In genomic region chr4:8860096-8860891, GRCh38 we compare ENCODE assay signal across 21 cellular contexts. TPM values are rescaled to one million over a fixed set of nuclear protein-coding genes. Genes with fewer than 3 reads are reported as not detected.
DNase-seq lines count a peak whose midpoint lies in the region; ATAC-seq, FAIRE-seq and TF ChIP-seq lines count a peak whose summit lies in the region.
"Had no signal": no experiment of that assay in that cellular context is flagged by ENCODE, and none has a peak within 500 bp of the region (broad histone marks: within the 10 kb centered on the region; RNA-seq: fewer than 3 reads in every experiment).

No MANE protein-coding gene starts in this region.

- no peak for TF ChIP-seq POLR2A in H1 (IDR thresholded peaks at IDR 0.05; ENCODE audit: control extremely low read depth in 1 of 2, low read depth in 2 of 2, low read length in 2 of 2)

- no peak overlapping the region for H3K56ac ChIP-seq in H1 (replicated peaks; ENCODE audit: insufficient read length, low read depth, low read length)

- no peak overlapping the region; the same call in 1 of the 2 replicates for H3K27ac ChIP-seq in H1 (ENCODE audit: low read depth, low read length)
- H3K27ac ChIP-seq: adrenal gland, neutrophil, stomach had no signal

- CTCF ChIA-PET in H1 (lab: Charles Lee; ENCODE audit: partially characterized antibody), result interaction anchor here (0.8 to 2.4 kb wide), 3 partner anchors 25 to 57 kb away, joined by 3 to 7 read pairs (median 4); no protein-coding TSS in a partner anchor

- no peaks in the 10 kb centered on the region for H3K79me2 ChIP-seq in H1 (ENCODE audit: control insufficient read depth in 1 of 2, insufficient read depth in 2 of 2, low read length in 2 of 2)

- H3K27me3 Mint-ChIP-seq in stimulated activated naive CD8-positive, alpha-beta T cell treated with anti-CD3 and anti-CD28 coated beads, Interleukin-15, Interleukin-2, amounts not matched to agents 100 ng/mL and 50 ng/mL, for 24 hours, result peaks cover 75% of the 10 kb centered on the region
- peaks cover 99% of the 10 kb centered on the region for H3K27me3 Mint-ChIP-seq in stimulated activated naive CD8-positive, alpha-beta T cell treated with anti-CD3 and anti-CD28 coated beads, Interleukin-15, amount 100 ng/mL, for 72 hours

- peak overlapping the region; percentile 60 for H3K18ac ChIP-seq in H1 (ENCODE audit: extremely low read depth, low read length)

- H3K4ac ChIP-seq in H1 (replicated peaks; ENCODE audit: insufficient read length, low read depth, low read length), result no peak overlapping the region

- H3K4me1 Mint-ChIP-seq in stimulated activated naive CD8-positive, alpha-beta T cell treated with anti-CD3 and anti-CD28 coated beads, Interleukin-15, Interleukin-2, amounts not matched to agents 100 ng/mL and 50 ng/mL, for 24 hours (ENCODE audit: low read depth), result peaks cover 6% of the 10 kb centered on the region
- H3K4me1 Mint-ChIP-seq in stimulated activated naive CD8-positive, alpha-beta T cell treated with anti-CD3 and anti-CD28 coated beads, Interleukin-15, amount 100 ng/mL, for 72 hours, result peaks cover 30% of the 10 kb centered on the region
- H3K4me1 Mint-ChIP-seq: activated T-helper 17 cell treated with anti-CD3 and anti-CD28 coated beads, Interleukin-2, amount 50 U/mL, for 72 hours had no signal

- TF ChIP-seq RAD21 in H1 (IDR thresholded peaks at IDR 0.05 in 1 of 2, conservative IDR thresholded peaks at IDR 0.05 in 1 of 2; ENCODE audit: low read depth in 2 of 2, low read length in 2 of 2), result no peak

- no peak overlapping the region for H2BK20ac ChIP-seq in H1 (ENCODE audit: low read length)

- H3K9me3 ChIP-seq in H1 (ENCODE audit: insufficient read depth in 2 of 2, low read depth in 1 of 2, low read length in 1 of 2), result no peaks in the 10 kb centered on the region; a peak in 1 of 4 replicates
- H3K9me3 ChIP-seq in mucosa of descending colon, result no peaks in the 10 kb centered on the region
- H3K9me3 ChIP-seq: adrenal gland, neutrophil, stomach had no signal

- H3K23me2 ChIP-seq in H1 (ENCODE audit: low read depth, low read length), result no peaks in the 10 kb centered on the region; the same call in 1 of the 2 replicates

- H3K14ac ChIP-seq in H1 (ENCODE audit: insufficient read length), result no peak overlapping the region

- no peak for ATAC-seq in stimulated activated naive CD8-positive, alpha-beta T cell treated with anti-CD3 and anti-CD28 coated beads, Interleukin-15, amount 100 ng/mL, for 72 hours
- peak; percentile 10 for ATAC-seq in mucosa of descending colon
- ATAC-seq in HG02938 (IDR thresholded peaks at IDR 0.05; ENCODE audit: unreplicated experiment), result no peak
- ATAC-seq: activated T-helper 17 cell treated with anti-CD3 and anti-CD28 coated beads, Interleukin-2, amount 50 U/mL, for 72 hours had no signal

- H2BK120ac ChIP-seq in H1 (replicated peaks; ENCODE audit: low read depth, low read length), result no peak overlapping the region

- H2BK5ac ChIP-seq in H1 (ENCODE audit: low read depth, low read length), result no peak overlapping the region

- peak overlapping the region in 3 of 4 experiments; percentile 32 to 52 (median 33); a peak in 5 of 8 replicates for H3K4me3 ChIP-seq in H1 (ENCODE audit: extremely low read depth in 1 of 4, insufficient read depth in 2 of 4, low read depth in 3 of 4, low read length in 4 of 4)
- no peak overlapping the region for H3K4me3 ChIP-seq in mucosa of descending colon
- H3K4me3 ChIP-seq: adrenal gland had no signal

- no peak overlapping the region for H3K9ac ChIP-seq in H1 (replicated peaks in 1 of 4; ENCODE audit: extremely low read depth in 1 of 4, low read depth in 3 of 4, low read length in 3 of 4)

- POLR2A ChIA-PET in H1 (lab: Charles Lee; ENCODE audit: partially characterized antibody), result no interaction called here

- peak overlapping the region; percentile 29; the same call in 1 of the 2 replicates for H2BK15ac ChIP-seq in H1 (ENCODE audit: low read length)

- no peak for FAIRE-seq in H1 (lab: Jason Lieb, UNC)
- FAIRE-seq: keratinocyte had no signal

- H4K20me1 ChIP-seq in H1 (replicated peaks in 1 of 2; ENCODE audit: control insufficient read depth in 1 of 2, insufficient read depth in 2 of 2, low read length in 2 of 2), result peaks cover 35 to 45% of the 10 kb centered on the region in 2 experiments

- H3K79me1 ChIP-seq in H1 (ENCODE audit: low read depth, low read length), result no peaks in the 10 kb centered on the region

- H3K36me3 Mint-ChIP-seq in stimulated activated naive CD8-positive, alpha-beta T cell treated with anti-CD3 and anti-CD28 coated beads, Interleukin-15, Interleukin-2, amounts not matched to agents 100 ng/mL and 50 ng/mL, for 24 hours (ENCODE audit: low read depth), result no peaks in the 10 kb centered on the region

- no peak for TF ChIP-seq EP300 in H1 (IDR thresholded peaks at IDR 0.05; ENCODE audit: borderline replicate concordance in 1 of 2, low read depth in 2 of 2, low read length in 2 of 2)

- intact Hi-C loops in mucosa of descending colon (cut with DNase I, micrococcal nuclease), result no loop called here

- H3K4me1 ChIP-seq in H1 (replicated peaks in 1 of 4; ENCODE audit: control insufficient read depth in 3 of 4, insufficient read depth in 4 of 4, low read length in 3 of 4) (peaks cover 3 to 40% (median 28%) of the 10 kb centered on the region in 4 experiments), mucosa of descending colon (ENCODE audit: low read depth) (no peaks in the 10 kb centered on the region)

- 5% methylated on average over 47 of the region's 70 CpGs; no CpG with 5 or more reads in 1 of the 2 experiments for WGBS in H1 (ENCODE audit: extremely low coverage in 1 of 2, insufficient coverage in 1 of 2, insufficient read length in 1 of 2, insufficient replicate concordance in 2 of 2, low coverage in 1 of 2, low lambda C conversion rate in 2 of 2, missing lambda C conversion rate in 1 of 2), 2 experiments

- peaks cover 98 to 99% (median 99%) of the 10 kb centered on the region in 4 experiments for H3K27me3 ChIP-seq in H1 (replicated peaks in 1 of 4; ENCODE audit: control insufficient read depth in 3 of 4, extremely low read depth in 1 of 4, insufficient read depth in 3 of 4, low read length in 3 of 4)

- H3K23ac ChIP-seq in H1 (ENCODE audit: insufficient read length), result no peak overlapping the region

- H2AFZ ChIP-seq in H1 (ENCODE audit: low read length), result no peak overlapping the region

- DNase-seq in stimulated activated naive CD8-positive, alpha-beta T cell treated with anti-CD3 and anti-CD28 coated beads, Interleukin-15, amount 100 ng/mL, for 72 hours, result no peak
- DNase-seq in H1 (ENCODE audit: low read depth in 1 of 2, low spot score in 2 of 2) (peak in 1 of 2 experiments; percentile 83), mucosa of descending colon (peak in 1 of 3 donors; percentile 30), anterior cingulate cortex (lab: John Stamatoyannopoulos, UW) (no peak), cerebellum (ENCODE audit: low spot score) (no peak)
- DNase-seq: activated B cell treated with CpG ODN at 0.5 μM for 24 hours; adrenal gland; central memory CD4-positive, alpha-beta T cell; EL; Karpas-422; NCI-H1092 treated with DMSO at 0.1 percent for 48 hours; NCI-H2081 treated with DMSO at 0.1 percent for 48 hours; SIG-M5; stomach had no signal

- no peak overlapping the region for H4K91ac ChIP-seq in H1 (replicated peaks; ENCODE audit: insufficient read length, low read length)

- peak overlapping the region; percentile 23 for H3K4me3 Mint-ChIP-seq in stimulated activated naive CD8-positive, alpha-beta T cell treated with anti-CD3 and anti-CD28 coated beads, Interleukin-15, Interleukin-2, amounts not matched to agents 100 ng/mL and 50 ng/mL, for 24 hours
- peak overlapping the region in 1 of 2 donors; percentile 44 for H3K4me3 Mint-ChIP-seq in stimulated activated naive CD8-positive, alpha-beta T cell treated with anti-CD3 and anti-CD28 coated beads, Interleukin-15, amount 100 ng/mL, for 72 hours
- H3K4me3 Mint-ChIP-seq: activated B cell treated with CpG ODN at 0.5 μM for 24 hours; activated T-helper 17 cell treated with anti-CD3 and anti-CD28 coated beads, Interleukin-2, amount 50 U/mL, for 72 hours had no signal

- H3K9me3 Mint-ChIP-seq in stimulated activated naive CD8-positive, alpha-beta T cell treated with anti-CD3 and anti-CD28 coated beads, Interleukin-15, Interleukin-2, amounts not matched to agents 100 ng/mL and 50 ng/mL, for 24 hours, result no peaks in the 10 kb centered on the region
- no peaks in the 10 kb centered on the region for H3K9me3 Mint-ChIP-seq in stimulated activated naive CD8-positive, alpha-beta T cell treated with anti-CD3 and anti-CD28 coated beads, Interleukin-15, amount 100 ng/mL, for 72 hours
- H3K9me3 Mint-ChIP-seq: activated B cell treated with CpG ODN at 0.5 μM for 24 hours; activated T-helper 17 cell treated with anti-CD3 and anti-CD28 coated beads, Interleukin-2, amount 50 U/mL, for 72 hours had no signal

- H3K27ac Mint-ChIP-seq in stimulated activated naive CD8-positive, alpha-beta T cell treated with anti-CD3 and anti-CD28 coated beads, Interleukin-15, Interleukin-2, amounts not matched to agents 100 ng/mL and 50 ng/mL, for 24 hours, result no peak overlapping the region
- no peak overlapping the region for H3K27ac Mint-ChIP-seq in stimulated activated naive CD8-positive, alpha-beta T cell treated with anti-CD3 and anti-CD28 coated beads, Interleukin-15, amount 100 ng/mL, for 72 hours
- H3K27ac Mint-ChIP-seq: activated B cell treated with CpG ODN at 0.5 μM for 24 hours; activated T-helper 17 cell treated with anti-CD3 and anti-CD28 coated beads, Interleukin-2, amount 50 U/mL, for 72 hours had no signal

- peak overlapping the region; percentile 55 to 68 for H3K4me2 ChIP-seq in H1 (ENCODE audit: insufficient read depth in 1 of 2, low read depth in 2 of 2, low read length in 2 of 2)

- H3K36me3 ChIP-seq in H1 (ENCODE audit: control insufficient read depth in 2 of 4, insufficient read depth in 4 of 4, low read length in 3 of 4) (peaks cover 0 to 12% (median 0%) of the 10 kb centered on the region in 4 experiments; a peak in 1 of 8 replicates), mucosa of descending colon (ENCODE audit: low read depth) (no peaks in the 10 kb centered on the region)
- H3K36me3 ChIP-seq: adrenal gland, neutrophil, stomach had no signal

- H4K5ac ChIP-seq in H1 (ENCODE audit: insufficient read length, low read depth, low read length), result no peak overlapping the region

- H2AK5ac ChIP-seq in H1 (ENCODE audit: low read depth, low read length), result no peak overlapping the region

- TF ChIP-seq CTCF in H1 (IDR thresholded peaks at IDR 0.05; ENCODE audit: control extremely low read depth in 1 of 3, insufficient read depth in 1 of 3, low read depth in 1 of 3, low read length in 3 of 3) (no peak), mucosa of descending colon (IDR thresholded peaks at IDR 0.05) (no peak)

- H2BK12ac ChIP-seq in H1 (ENCODE audit: low read depth, low read length), result peak overlapping the region; percentile 84; the same call in 1 of the 2 replicates

- H4K8ac ChIP-seq in H1 (ENCODE audit: extremely low read depth, insufficient read depth, low read length), result peak overlapping the region; percentile 84

RNA-seq across cellular contexts. Expression of gene HMX1, which starts 11.3 kb away (rescaled TPM):
- 0.26 and 0.34 TPM in 2 replicates for total RNA-seq in H1 (2021; fragmentation: NEBNext Ultra II Directional; extraction: Animal tissue kit (Norgen Biotek cat#: 25700))
- polyA plus RNA-seq in H1 (2011; rRNA removed), result 0.08 TPM in 1 of 2 replicates, not detected in the other
- 0.10 TPM for polyA plus RNA-seq in H1 (2011; cell fraction: cytosol; rRNA removed)
- polyA plus RNA-seq in H1 (2011; cell fraction: nucleus; rRNA removed), result 0.07 TPM
- not detected in 4 replicates for polyA plus RNA-seq in H1 (2012, experiment 1 of 2)
- polyA plus RNA-seq in H1 (2012, experiment 2 of 2), result not detected
- polyA plus RNA-seq in H1 (2013, experiment 1 of 2), result 0.18 TPM
- polyA plus RNA-seq in H1 (2013, experiment 2 of 2), result 0.06 TPM
- not detected in 2 replicates for polyA minus RNA-seq in H1 (2011; rRNA and poly(A)+ RNA removed)
- polyA minus RNA-seq in H1 (2011; cell fraction: cytosol; rRNA and poly(A)+ RNA removed), result not detected
- not detected for polyA minus RNA-seq in H1 (2011; cell fraction: nucleus; rRNA and poly(A)+ RNA removed)
- total RNA-seq in mucosa of descending colon (under 1 TPM in 1 of 3 donors, not detected in 2; 0.19 TPM), cerebellum (0.18 TPM)
- total RNA-seq: activated B cell treated with CpG ODN at 0.5 μM for 24 hours; activated T-helper 17 cell treated with anti-CD3 and anti-CD28 coated beads, Interleukin-2, amount 50 U/mL, for 72 hours; adrenal gland; T-helper 1 cell treated with Interleukin-12 subunit alpha and Interleukin-12 subunit beta and Interleukin-4 antibody, amounts not matched to agents 30 ng/mL and 1 ng/mL, for 36 hours had no signal
- polyA plus RNA-seq: adrenal gland, keratinocyte, stomach, urinary bladder had no signal
